In the genomic region with DNA sequence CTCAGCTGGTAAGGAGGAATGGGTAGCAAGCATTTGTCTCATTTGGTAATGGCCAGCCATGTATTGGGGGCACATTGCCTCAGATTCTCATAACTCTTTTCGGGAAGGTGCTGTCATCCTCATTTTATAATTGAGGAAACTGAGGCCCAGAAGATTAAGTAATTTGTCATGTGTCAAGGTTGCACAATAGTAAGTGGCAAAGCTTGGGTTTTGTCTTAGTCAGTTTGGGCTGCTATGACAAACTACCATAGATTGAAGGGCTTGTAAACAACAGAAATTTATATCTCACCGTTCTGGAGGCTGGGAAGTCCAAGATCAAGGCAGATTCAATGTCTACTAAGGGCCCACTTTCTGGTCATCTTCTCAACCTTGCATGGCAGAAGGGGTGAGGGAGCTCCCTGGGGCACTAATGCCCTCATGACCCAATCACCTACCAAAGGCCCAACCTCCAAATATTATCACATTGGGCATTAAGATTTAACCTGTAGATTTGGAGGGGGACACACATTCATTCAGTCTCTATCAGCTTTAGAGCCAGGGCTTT, we compare ENCODE assay signal across 15 cellular contexts.
DNase-seq lines count a peak whose midpoint lies in the region; ATAC-seq and TF ChIP-seq lines count a peak whose summit lies in the region.
"Had no signal": no experiment of that assay in that cellular context is flagged by ENCODE, and none has a peak within 500 bp of the region (broad histone marks: within the 10 kb centered on the region; RNA-seq: fewer than 3 reads in every experiment).

No MANE protein-coding gene starts in this region.

- peak; percentile 8 for ATAC-seq in stimulated activated effector memory CD8-positive, alpha-beta T cell treated with anti-CD3 and anti-CD28 coated beads, Interleukin-12 subunit alpha, Interleukin-12 subunit beta, amount 100 ng/mL, for 72 hours
- ATAC-seq in Right ventricle myocardium superior (ENCODE audit: poor library complexity) (no peak), body of pancreas (no peak)

- H3K27me3 Mint-ChIP-seq in glutamatergic neuron (ENCODE audit: unreplicated experiment): no peaks in the 10 kb centered on the region
- H3K27me3 Mint-ChIP-seq: CD8-positive, alpha-beta memory T cell had no signal

- H3K27ac Mint-ChIP-seq in stimulated activated effector memory CD8-positive, alpha-beta T cell treated with anti-CD3 and anti-CD28 coated beads, Interleukin-12 subunit alpha, Interleukin-12 subunit beta, amount 100 ng/mL, for 72 hours: no peak overlapping the region
- H3K27ac Mint-ChIP-seq in glutamatergic neuron (ENCODE audit: unreplicated experiment): no peak overlapping the region
- H3K27ac Mint-ChIP-seq: CD8-positive, alpha-beta memory T cell had no signal

- WGBS in body of pancreas, 2 donors: 56 to 100% methylated on average over 2 of the region's 2 CpGs

- H3K4me3 ChIP-seq in BLaER1 treated with 17β-estradiol and CSF1 and Interleukin-3, amounts not matched to agents 10 nM and 100 nM: peak overlapping the region in 7 of 10 experiments; percentile 3 to 51 (median 24); a peak in 2 of 20 replicates
- H3K4me3 ChIP-seq in body of pancreas: no peak overlapping the region

- DNase-seq in caudate nucleus (lab: John Stamatoyannopoulos, UW): no peak
- DNase-seq in stimulated activated effector memory CD8-positive, alpha-beta T cell treated with anti-CD3 and anti-CD28 coated beads, Interleukin-12 subunit alpha, Interleukin-12 subunit beta, amount 100 ng/mL, for 72 hours (ENCODE audit: low spot score in 2 of 2): no peak
- DNase-seq in Right ventricle myocardium superior: no peak
- no peak for DNase-seq in SK-N-DZ (ENCODE audit: low spot score)
- no peak for DNase-seq in body of pancreas
- DNase-seq in glutamatergic neuron: no peak
- DNase-seq: Caco-2; CD8-positive, alpha-beta memory T cell; DND-41; HCEC 1CT; HFFc6 had no signal

- H3K36me3 ChIP-seq in BLaER1 treated with 17β-estradiol and CSF1 and Interleukin-3, amounts not matched to agents 10 nM and 100 nM: no peaks in the 10 kb centered on the region
- H3K36me3 ChIP-seq in body of pancreas (replicated peaks in 1 of 2; ENCODE audit: insufficient read depth in 1 of 2, low read depth in 2 of 2): no peaks in the 10 kb centered on the region
- H3K36me3 ChIP-seq: BE2C had no signal

- no peak for TF ChIP-seq CTCF in body of pancreas (IDR thresholded peaks at IDR 0.05)
- no peak for TF ChIP-seq CTCF in glutamatergic neuron (IDR thresholded peaks at IDR 0.05; ENCODE audit: partially characterized antibody, unreplicated experiment)

- H3K36me3 Mint-ChIP-seq in stimulated activated effector memory CD8-positive, alpha-beta T cell treated with anti-CD3 and anti-CD28 coated beads, Interleukin-12 subunit alpha, Interleukin-12 subunit beta, amount 100 ng/mL, for 72 hours: no peaks in the 10 kb centered on the region
- no peaks in the 10 kb centered on the region for H3K36me3 Mint-ChIP-seq in glutamatergic neuron (ENCODE audit: unreplicated experiment)
- H3K36me3 Mint-ChIP-seq: CD8-positive, alpha-beta memory T cell had no signal

- no peaks in the 10 kb centered on the region for H3K27me3 ChIP-seq in BLaER1 treated with 17β-estradiol and CSF1 and Interleukin-3, amounts not matched to agents 10 nM and 100 nM
- no peaks in the 10 kb centered on the region for H3K27me3 ChIP-seq in layer of hippocampus (ENCODE audit: control insufficient read depth, insufficient read depth, low read length)
- H3K27me3 ChIP-seq in body of pancreas: no peaks in the 10 kb centered on the region
- H3K27me3 ChIP-seq: BE2C had no signal

- intact Hi-C loops in Right ventricle myocardium superior (cut with DNase I) (no loop called here), body of pancreas (cut with DNase I) (no loop called here)

- peak overlapping the region; percentile 78 to 94 (median 90) for H3K4me2 ChIP-seq in BLaER1 treated with 17β-estradiol and CSF1 and Interleukin-3, amounts not matched to agents 10 nM and 100 nM

- no peaks in the 10 kb centered on the region for H3K4me1 Mint-ChIP-seq in stimulated activated effector memory CD8-positive, alpha-beta T cell treated with anti-CD3 and anti-CD28 coated beads, Interleukin-12 subunit alpha, Interleukin-12 subunit beta, amount 100 ng/mL, for 72 hours
- H3K4me1 Mint-ChIP-seq in glutamatergic neuron (ENCODE audit: low read depth, unreplicated experiment): peaks cover 40% of the 10 kb centered on the region

- H3K9ac ChIP-seq in BLaER1 treated with 17β-estradiol and CSF1 and Interleukin-3, amounts not matched to agents 10 nM and 100 nM: peak overlapping the region in 8 of 11 experiments; percentile 16 to 58 (median 50); a peak in 9 of 22 replicates

- peaks cover 0 to 6% (median 0%) of the 10 kb centered on the region in 11 experiments; a peak in 3 of 22 replicates for H3K9me3 ChIP-seq in BLaER1 treated with 17β-estradiol and CSF1 and Interleukin-3, amounts not matched to agents 10 nM and 100 nM (replicated peaks in 1 of 11)
- H3K9me3 ChIP-seq in body of pancreas: no peaks in the 10 kb centered on the region
- H3K9me3 ChIP-seq: BE2C, Caco-2 had no signal

- peaks cover 43 to 82% (median 63%) of the 10 kb centered on the region in 10 experiments for H3K4me1 ChIP-seq in BLaER1 treated with 17β-estradiol and CSF1 and Interleukin-3, amounts not matched to agents 10 nM and 100 nM
- peaks cover 7% of the 10 kb centered on the region for H3K4me1 ChIP-seq in body of pancreas
- H3K4me1 ChIP-seq: Caco-2 had no signal

- no peak for TF ChIP-seq POLR2A in body of pancreas (IDR thresholded peaks at IDR 0.05)

- H4K20me1 ChIP-seq in BLaER1 treated with 17β-estradiol and CSF1 and Interleukin-3, amounts not matched to agents 10 nM and 100 nM: no peaks in the 10 kb centered on the region

- H3K9me3 Mint-ChIP-seq in stimulated activated effector memory CD8-positive, alpha-beta T cell treated with anti-CD3 and anti-CD28 coated beads, Interleukin-12 subunit alpha, Interleukin-12 subunit beta, amount 100 ng/mL, for 72 hours: no peaks in the 10 kb centered on the region
- peaks cover 6% of the 10 kb centered on the region for H3K9me3 Mint-ChIP-seq in glutamatergic neuron (ENCODE audit: unreplicated experiment)
- H3K9me3 Mint-ChIP-seq: CD8-positive, alpha-beta memory T cell; HFFc6 had no signal

- peak overlapping the region; percentile 53 to 81 (median 75); a peak in 21 of 22 replicates for H3K27ac ChIP-seq in BLaER1 treated with 17β-estradiol and CSF1 and Interleukin-3, amounts not matched to agents 10 nM and 100 nM
- H3K27ac ChIP-seq in caudate nucleus (ENCODE audit: low read depth, low read length): peak overlapping the region; percentile 79
- peak overlapping the region; percentile 25 for H3K27ac ChIP-seq in layer of hippocampus (ENCODE audit: low read depth, low read length)
- H3K27ac ChIP-seq in body of pancreas: no peak overlapping the region
- H3K27ac ChIP-seq: HL-60 had no signal

- H3K4me3 Mint-ChIP-seq in stimulated activated effector memory CD8-positive, alpha-beta T cell treated with anti-CD3 and anti-CD28 coated beads, Interleukin-12 subunit alpha, Interleukin-12 subunit beta, amount 100 ng/mL, for 72 hours: no peak overlapping the region
- no peak overlapping the region for H3K4me3 Mint-ChIP-seq in glutamatergic neuron (ENCODE audit: unreplicated experiment)
- H3K4me3 Mint-ChIP-seq: CD8-positive, alpha-beta memory T cell; HFFc6 had no signal

Comparison
In these comparisons a context has a peak if more than half of its experiments do, and no peak if none do; other contexts are left out.
1. H3K27ac ChIP-seq: peak in BLaER1 treated with 17β-estradiol and CSF1 and Interleukin-3, amounts not matched to agents 10 nM and 100 nM (11 of 11), caudate nucleus (single experiment) and layer of hippocampus (single experiment); none in body of pancreas (0 of 4).
2. H3K4me3 ChIP-seq: peak in BLaER1 treated with 17β-estradiol and CSF1 and Interleukin-3, amounts not matched to agents 10 nM and 100 nM (7 of 10); none in body of pancreas (0 of 2).